ENCODE assay signal across 1 cellular context in genomic region chr12:98516184-98516873, GRCh38.
TF ChIP-seq lines count a peak whose summit lies in the region.

No MANE protein-coding gene starts in this region.

TF ChIP-seq in H1, 55 proteins besides CTCF, POLR2A, EP300 and RAD21 (continued from another document):
- TF ChIP-seq HDAC2 (IDR thresholded peaks at IDR 0.05; ENCODE audit: borderline replicate concordance in 1 of 2, low read depth in 2 of 2, low read length in 2 of 2) (0 out of 4 replicates have a peak, but pooled peaks of 1 of the 2 experiments have one; percentile 66), KDM1A (IDR thresholded peaks at IDR 0.05; ENCODE audit: borderline replicate concordance, low read length) (peak; percentile 36; the same call in 1 of the 2 replicates), MAX (IDR thresholded peaks at IDR 0.05) (peak; percentile 80)
